ENCODE assay signal across 10 cellular contexts in the genomic region with DNA sequence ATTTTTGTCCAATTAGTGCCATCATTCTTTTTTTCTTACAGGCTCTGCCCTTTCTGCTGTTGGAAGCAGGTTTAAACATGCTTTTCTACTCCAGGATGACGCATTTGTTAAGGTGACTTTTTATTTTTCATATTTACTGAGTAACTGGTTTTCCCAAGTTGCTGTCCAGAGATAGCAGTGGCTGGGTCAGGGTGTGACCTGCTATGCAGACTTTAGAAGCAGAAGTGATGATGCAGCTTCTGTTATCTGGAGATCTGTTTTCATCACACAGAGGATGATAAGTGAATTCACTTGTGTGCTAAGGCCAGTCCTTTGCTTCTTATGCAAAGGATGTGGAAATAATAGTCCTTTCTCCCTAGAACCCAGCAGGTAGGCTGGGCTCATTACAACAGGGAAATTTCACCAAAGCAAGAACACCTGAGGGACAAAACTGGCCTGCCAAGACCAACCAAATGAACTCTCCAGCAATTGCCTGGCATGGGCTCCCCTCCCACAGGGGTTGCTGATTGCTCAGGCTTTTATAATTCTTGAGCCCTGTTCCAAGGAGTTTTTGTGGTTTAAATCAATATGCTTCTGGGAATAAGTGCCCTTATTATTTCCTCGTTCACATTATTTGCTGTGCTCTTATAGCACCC.
DNase-seq lines count a peak whose midpoint lies in the region; ATAC-seq, FAIRE-seq and TF ChIP-seq lines count a peak whose summit lies in the region.
"Had no signal": no experiment of that assay in that cellular context is flagged by ENCODE, and none has a peak within 500 bp of the region (broad histone marks: within the 10 kb centered on the region; RNA-seq: fewer than 3 reads in every experiment).

No MANE protein-coding gene starts in this region.

- no peak overlapping the region for H3K4me3 Mint-ChIP-seq in WTC11
- H3K4me3 Mint-ChIP-seq in activated CD4-positive, alpha-beta T cell treated with anti-CD3 and anti-CD28 coated beads, Interleukin-2, amount 10 ng/mL, durations not matched to agents 24 days and 14 days: no peak overlapping the region

- H3K27ac ChIP-seq in HepG2 (ENCODE audit: extremely low read length, insufficient read depth, low read length): no peak overlapping the region

- no peak overlapping the region for H2AFZ ChIP-seq in HepG2 (ENCODE audit: low read length)

- no peaks in the 10 kb centered on the region for H3K36me3 Mint-ChIP-seq in WTC11
- H3K36me3 Mint-ChIP-seq in activated CD4-positive, alpha-beta T cell treated with anti-CD3 and anti-CD28 coated beads, Interleukin-2, amount 10 ng/mL, durations not matched to agents 24 days and 14 days (ENCODE audit: low read depth): no peaks in the 10 kb centered on the region

- TF ChIP-seq CTCF in WTC11 (IDR thresholded peaks at IDR 0.05) (no peak), HepG2 (CRISPR knock-in tag; IDR thresholded peaks at IDR 0.05) (no peak)

- 8% methylated on average over 2 of the region's 2 CpGs for WGBS in HepG2 (ENCODE audit: low lambda C conversion rate)

- CTCF ChIA-PET in WTC11 (lab: Charles Lee) (interaction anchor here (2.8 kb wide), 1 partner anchor 16 kb away, joined by 10 read pairs; no protein-coding TSS in a partner anchor), HepG2 (lab: Yijun Ruan, JAX; ENCODE audit: low intra/inter-chr PET ratio, low total read pairs) (no interaction called here)

- no peak for FAIRE-seq in HepG2 (lab: Jason Lieb, UNC)
- FAIRE-seq: astrocyte had no signal

- peak overlapping the region; percentile 78 for H3K4me2 ChIP-seq in HepG2 (ENCODE audit: low read depth, low read length)

- DNase-seq in DMS79 (lab: John Stamatoyannopoulos, UW) (peak; percentile 96), NCI-H1436 (lab: John Stamatoyannopoulos, UW) (peak; percentile 89), WTC11 (ENCODE audit: low spot score) (no peak), HepG2 (ENCODE audit: low spot score) (peak; percentile 18), kidney glomerular epithelial cell (lab: John Stamatoyannopoulos, UW) (no peak), GM03348 (ENCODE audit: low spot score) (no peak)
- DNase-seq in activated CD4-positive, alpha-beta T cell treated with anti-CD3 and anti-CD28 coated beads, Interleukin-2, amount 10 ng/mL, durations not matched to agents 24 days and 14 days: no peak

- no peak for TF ChIP-seq RAD21 in HepG2 (CRISPR knock-in tag; IDR thresholded peaks at IDR 0.05)

- H3K4me1 Mint-ChIP-seq in WTC11: peaks cover 25% of the 10 kb centered on the region
- H3K4me1 Mint-ChIP-seq in activated CD4-positive, alpha-beta T cell treated with anti-CD3 and anti-CD28 coated beads, Interleukin-2, amount 10 ng/mL, durations not matched to agents 24 days and 14 days: peaks cover 5% of the 10 kb centered on the region

- POLR2A ChIA-PET in WTC11 (lab: Charles Lee) (no interaction called here), HepG2 (lab: Yijun Ruan, JAX) (interaction anchor here (0.7 to 2.3 kb wide), 5 partner anchors 8 to 99 kb away, joined by 3 to 13 read pairs (median 5); no protein-coding TSS in a partner anchor)

- no peak overlapping the region for H3K27ac Mint-ChIP-seq in WTC11
- no peak overlapping the region for H3K27ac Mint-ChIP-seq in activated CD4-positive, alpha-beta T cell treated with anti-CD3 and anti-CD28 coated beads, Interleukin-2, amount 10 ng/mL, durations not matched to agents 24 days and 14 days

- H3K9ac ChIP-seq in HepG2 (ENCODE audit: insufficient read depth, low read depth, low read length): no peak overlapping the region

- no peaks in the 10 kb centered on the region for H3K36me3 ChIP-seq in HepG2 (replicated peaks in 1 of 2; ENCODE audit: control insufficient read depth in 1 of 2, insufficient read depth in 2 of 2, low read length in 2 of 2)
- H3K36me3 ChIP-seq: right lobe of liver had no signal

- ATAC-seq in WTC11 (peak; percentile 74), HepG2 (peak; percentile 18), GM18505 (IDR thresholded peaks at IDR 0.05; ENCODE audit: unreplicated experiment) (no peak)

- no TSS peak for BruUV-seq in HepG2 (replicated peaks; lab: Mats Ljungman, UMichigan)

- intact Hi-C loops in HepG2 (cut with micrococcal nuclease; ENCODE audit: unreplicated experiment): loop anchor here (5.0 kb wide), 2 partner anchors 41 to 246 kb away; no protein-coding TSS in a partner anchor
- intact Hi-C loops in activated CD4-positive, alpha-beta T cell treated with anti-CD3 and anti-CD28 coated beads, Interleukin-2, amount 10 ng/mL, durations not matched to agents 24 days and 14 days (cut with micrococcal nuclease): no loop called here

- TF ChIP-seq POLR2A in HepG2 (IDR thresholded peaks at IDR 0.05; ENCODE audit: insufficient read depth in 1 of 2, low read depth in 2 of 2, low read length in 2 of 2) (no peak), GM18505 (IDR thresholded peaks at IDR 0.05; ENCODE audit: borderline replicate concordance, extremely low read depth, insufficient read depth, insufficient read length) (no peak)

- H3K79me2 ChIP-seq in HepG2 (ENCODE audit: insufficient read depth, low read length): no peaks in the 10 kb centered on the region

- in situ Hi-C loops in HepG2 (cut with HindIII; ENCODE audit: extremely low pct_ligation_motif_present, low pct_unique_long_range_greater_than_20kb): no loop called here

- H3K4me3 ChIP-seq in HepG2 (replicated peaks in 1 of 3; ENCODE audit: insufficient read depth in 1 of 3, low read depth in 2 of 3, low read length in 3 of 3): peak overlapping the region in 2 of 3 experiments; percentile 41 to 61; a peak in 2 of 6 replicates
- H3K4me3 ChIP-seq: right lobe of liver had no signal

- H4K20me1 ChIP-seq in HepG2 (ENCODE audit: insufficient read depth, low read length): no peaks in the 10 kb centered on the region

- no peaks in the 10 kb centered on the region for H3K9me3 Mint-ChIP-seq in WTC11
- H3K9me3 Mint-ChIP-seq in activated CD4-positive, alpha-beta T cell treated with anti-CD3 and anti-CD28 coated beads, Interleukin-2, amount 10 ng/mL, durations not matched to agents 24 days and 14 days: no peaks in the 10 kb centered on the region

- H3K4me1 ChIP-seq in HepG2 (ENCODE audit: insufficient read depth, low read length): peaks cover 34% of the 10 kb centered on the region

- TF ChIP-seq EP300 in HepG2 (IDR thresholded peaks at IDR 0.05; ENCODE audit: low read depth in 2 of 2, low read length in 2 of 2): no peak
- TF ChIP-seq EP300 in HepG2 (CRISPR knock-in tag; IDR thresholded peaks at IDR 0.05; ENCODE audit: borderline replicate concordance): no peak

- H3K27me3 ChIP-seq in HepG2 (ENCODE audit: control insufficient read depth in 1 of 2, insufficient read depth in 2 of 2, low read length in 2 of 2): no peaks in the 10 kb centered on the region
- H3K27me3 ChIP-seq: right lobe of liver had no signal

- no peaks in the 10 kb centered on the region for H3K9me3 ChIP-seq in HepG2 (ENCODE audit: low read length)
- H3K9me3 ChIP-seq: right lobe of liver had no signal

- H3K27me3 Mint-ChIP-seq in WTC11 (ENCODE audit: low read depth): no peaks in the 10 kb centered on the region
- H3K27me3 Mint-ChIP-seq in activated CD4-positive, alpha-beta T cell treated with anti-CD3 and anti-CD28 coated beads, Interleukin-2, amount 10 ng/mL, durations not matched to agents 24 days and 14 days: peaks cover 16% of the 10 kb centered on the region

TF ChIP-seq in WTC11, 78 proteins besides CTCF, POLR2A, EP300 and RAD21 (continues in another document):
- TF ChIP-seq ZNF671 (CRISPR knock-in tag; IDR thresholded peaks at IDR 0.05) (no peak), KAT7 (CRISPR knock-in tag; IDR thresholded peaks at IDR 0.05; ENCODE audit: borderline replicate concordance) (no peak)
- TF ChIP-seq, protein P1, sequence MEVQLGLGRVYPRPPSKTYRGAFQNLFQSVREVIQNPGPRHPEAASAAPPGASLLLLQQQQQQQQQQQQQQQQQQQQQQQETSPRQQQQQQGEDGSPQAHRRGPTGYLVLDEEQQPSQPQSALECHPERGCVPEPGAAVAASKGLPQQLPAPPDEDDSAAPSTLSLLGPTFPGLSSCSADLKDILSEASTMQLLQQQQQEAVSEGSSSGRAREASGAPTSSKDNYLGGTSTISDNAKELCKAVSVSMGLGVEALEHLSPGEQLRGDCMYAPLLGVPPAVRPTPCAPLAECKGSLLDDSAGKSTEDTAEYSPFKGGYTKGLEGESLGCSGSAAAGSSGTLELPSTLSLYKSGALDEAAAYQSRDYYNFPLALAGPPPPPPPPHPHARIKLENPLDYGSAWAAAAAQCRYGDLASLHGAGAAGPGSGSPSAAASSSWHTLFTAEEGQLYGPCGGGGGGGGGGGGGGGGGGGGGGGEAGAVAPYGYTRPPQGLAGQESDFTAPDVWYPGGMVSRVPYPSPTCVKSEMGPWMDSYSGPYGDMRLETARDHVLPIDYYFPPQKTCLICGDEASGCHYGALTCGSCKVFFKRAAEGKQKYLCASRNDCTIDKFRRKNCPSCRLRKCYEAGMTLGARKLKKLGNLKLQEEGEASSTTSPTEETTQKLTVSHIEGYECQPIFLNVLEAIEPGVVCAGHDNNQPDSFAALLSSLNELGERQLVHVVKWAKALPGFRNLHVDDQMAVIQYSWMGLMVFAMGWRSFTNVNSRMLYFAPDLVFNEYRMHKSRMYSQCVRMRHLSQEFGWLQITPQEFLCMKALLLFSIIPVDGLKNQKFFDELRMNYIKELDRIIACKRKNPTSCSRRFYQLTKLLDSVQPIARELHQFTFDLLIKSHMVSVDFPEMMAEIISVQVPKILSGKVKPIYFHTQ (CRISPR knock-in tag; IDR thresholded peaks at IDR 0.05): no peak

TF ChIP-seq in HepG2, 621 proteins besides CTCF, POLR2A, EP300 and RAD21 (continues in another document):
- TF ChIP-seq RARG (CRISPR knock-in tag; IDR thresholded peaks at IDR 0.05; ENCODE audit: low read depth) (no peak), IRX3 (CRISPR knock-in tag; IDR thresholded peaks at IDR 0.05; ENCODE audit: borderline replicate concordance, low read depth) (no peak), FOXA3 (CRISPR knock-in tag; IDR thresholded peaks at IDR 0.05) (no peak)
- TF ChIP-seq, protein P2, sequence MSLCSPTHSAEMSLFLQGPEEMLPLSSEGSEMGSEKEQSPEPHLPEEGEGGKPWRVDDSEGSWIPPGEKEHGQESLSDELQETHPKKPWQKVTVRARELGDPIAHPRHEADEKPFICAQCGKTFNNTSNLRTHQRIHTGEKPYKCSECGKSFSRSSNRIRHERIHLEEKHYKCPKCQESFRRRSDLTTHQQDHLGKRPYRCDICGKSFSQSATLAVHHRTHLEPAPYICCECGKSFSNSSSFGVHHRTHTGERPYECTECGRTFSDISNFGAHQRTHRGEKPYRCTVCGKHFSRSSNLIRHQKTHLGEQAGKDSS (CRISPR knock-in tag; IDR thresholded peaks at IDR 0.05; ENCODE audit: borderline replicate concordance, low read depth): no peak
- TF ChIP-seq, protein P3, sequence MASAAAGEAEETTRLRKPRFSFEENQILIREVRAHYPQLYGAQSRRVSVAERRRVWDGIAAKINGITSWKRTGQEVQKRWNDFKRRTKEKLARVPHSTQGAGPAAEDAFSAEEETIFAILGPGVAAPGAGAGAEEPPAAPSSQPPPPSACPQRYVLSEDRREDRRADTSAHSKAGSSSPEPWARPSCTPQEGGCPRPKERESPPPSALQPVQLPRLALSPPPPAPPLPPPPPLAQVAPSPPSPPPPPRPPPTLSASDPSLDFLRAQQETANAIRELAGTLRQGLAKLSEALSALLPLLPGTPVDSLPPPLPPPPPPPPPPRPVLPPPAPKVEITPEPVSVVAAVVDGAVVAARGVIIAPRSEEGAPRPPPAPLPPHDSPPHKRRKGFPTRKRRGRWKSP (CRISPR knock-in tag; IDR thresholded peaks at IDR 0.05): 0 out of 2 replicates have a peak, but pooled peaks have one; percentile 12

Comparison
In these comparisons a context has a peak if more than half of its experiments do, and no peak if none do; other contexts are left out.
1. DNase-seq: peak in DMS79 (single experiment), NCI-H1436 (single experiment) and HepG2 (single experiment); none in WTC11 (single experiment), activated CD4-positive, alpha-beta T cell treated with anti-CD3 and anti-CD28 coated beads, Interleukin-2, amount 10 ng/mL, durations not matched to agents 24 days and 14 days (single experiment), kidney glomerular epithelial cell (single experiment) and GM03348 (single experiment).